ENCODE assay signal across 6 cellular contexts in genomic region chr11:119055901-119056300, GRCh38.
A peak's percentile ranks its signal among the peaks of the same experiment; 100 is the strongest.
DNase-seq lines count a peak whose midpoint lies in the region; ATAC-seq and TF ChIP-seq lines count a peak whose summit lies in the region.

No MANE protein-coding gene starts in this region.

- H3K27me3 Mint-ChIP-seq in stimulated activated naive CD8-positive, alpha-beta T cell treated with anti-CD3 and anti-CD28 coated beads, Interleukin-15, Interleukin-2, amounts not matched to agents 100 ng/mL and 50 ng/mL, for 24 hours: no peaks in the 10 kb centered on the region

- H3K4me3 ChIP-seq in GM12865 (ENCODE audit: low read depth, low read length) (peak overlapping the region; percentile 89), fibroblast of pulmonary artery (replicated peaks; ENCODE audit: low read depth, low read length) (peak overlapping the region; percentile 79)

- no peak for ATAC-seq in GM18517 (IDR thresholded peaks at IDR 0.05; ENCODE audit: unreplicated experiment)

- H3K36me3 Mint-ChIP-seq in stimulated activated naive CD8-positive, alpha-beta T cell treated with anti-CD3 and anti-CD28 coated beads, Interleukin-15, Interleukin-2, amounts not matched to agents 100 ng/mL and 50 ng/mL, for 24 hours (ENCODE audit: low read depth): peaks cover 56% of the 10 kb centered on the region

- peaks cover 50% of the 10 kb centered on the region for H3K4me1 Mint-ChIP-seq in stimulated activated naive CD8-positive, alpha-beta T cell treated with anti-CD3 and anti-CD28 coated beads, Interleukin-15, Interleukin-2, amounts not matched to agents 100 ng/mL and 50 ng/mL, for 24 hours (ENCODE audit: low read depth)

- TF ChIP-seq CTCF in GM12865 (IDR thresholded peaks at IDR 0.05; ENCODE audit: insufficient read depth, low read depth, low read length, missing control alignments) (no peak), fibroblast of pulmonary artery (IDR thresholded peaks at IDR 0.05; ENCODE audit: low read length, missing control alignments) (peak; percentile 18)

- DNase-seq in GM12865 (ENCODE audit: low read depth) (peak; percentile 50), RKO (ENCODE audit: low spot score) (peak; percentile 81), fibroblast of pulmonary artery (ENCODE audit: low read depth) (peak; percentile 38), NCI-H146 (lab: John Stamatoyannopoulos, UW) (no peak)

- H3K27ac Mint-ChIP-seq in stimulated activated naive CD8-positive, alpha-beta T cell treated with anti-CD3 and anti-CD28 coated beads, Interleukin-15, Interleukin-2, amounts not matched to agents 100 ng/mL and 50 ng/mL, for 24 hours: peak overlapping the region; percentile 83

- H3K4me3 Mint-ChIP-seq in stimulated activated naive CD8-positive, alpha-beta T cell treated with anti-CD3 and anti-CD28 coated beads, Interleukin-15, Interleukin-2, amounts not matched to agents 100 ng/mL and 50 ng/mL, for 24 hours: peak overlapping the region; percentile 95

- no peaks in the 10 kb centered on the region for H3K9me3 Mint-ChIP-seq in stimulated activated naive CD8-positive, alpha-beta T cell treated with anti-CD3 and anti-CD28 coated beads, Interleukin-15, Interleukin-2, amounts not matched to agents 100 ng/mL and 50 ng/mL, for 24 hours
